8 cellular contexts compared by ENCODE assay signal in the genomic region with DNA sequence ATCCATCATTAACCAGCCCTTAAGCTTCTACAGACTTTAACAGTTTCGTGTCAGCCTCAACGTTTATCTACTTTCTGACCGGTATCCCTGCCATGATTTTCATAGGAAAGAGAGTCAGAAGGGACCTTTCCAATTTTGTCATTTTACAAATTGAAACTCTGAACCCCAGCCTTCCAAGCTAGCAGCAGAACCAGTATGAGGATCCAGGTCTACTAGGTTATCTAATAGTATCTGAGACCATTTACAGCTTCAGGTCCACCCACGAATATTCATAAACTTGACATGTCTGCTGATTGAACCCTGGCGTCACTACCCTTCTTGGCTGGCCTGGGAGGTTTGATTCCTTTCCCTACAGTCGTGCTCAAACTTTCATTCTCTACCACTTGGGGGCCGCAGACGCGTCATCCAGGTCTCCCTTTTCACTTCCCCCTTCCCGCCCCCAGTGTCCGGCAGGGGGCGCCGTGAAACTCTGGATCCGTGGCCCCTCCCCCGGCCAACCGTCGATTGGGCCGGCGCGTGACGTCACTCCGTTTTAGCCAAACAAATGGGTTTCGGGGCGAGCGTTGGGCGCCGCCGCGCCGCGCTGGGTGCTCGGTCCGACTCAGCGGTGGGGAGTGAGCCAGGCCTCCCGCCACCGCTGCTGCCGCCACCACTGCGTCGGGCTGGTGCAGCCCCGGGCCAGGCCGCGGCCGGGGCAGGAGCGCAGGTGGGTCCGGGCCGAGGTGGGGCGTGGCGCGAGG. TPM values are rescaled to one million over a fixed set of nuclear protein-coding genes. Genes with fewer than 3 reads are reported as not detected.
DNase-seq lines count a peak whose midpoint lies in the region; ATAC-seq and TF ChIP-seq lines count a peak whose summit lies in the region.

A gene with protein sequence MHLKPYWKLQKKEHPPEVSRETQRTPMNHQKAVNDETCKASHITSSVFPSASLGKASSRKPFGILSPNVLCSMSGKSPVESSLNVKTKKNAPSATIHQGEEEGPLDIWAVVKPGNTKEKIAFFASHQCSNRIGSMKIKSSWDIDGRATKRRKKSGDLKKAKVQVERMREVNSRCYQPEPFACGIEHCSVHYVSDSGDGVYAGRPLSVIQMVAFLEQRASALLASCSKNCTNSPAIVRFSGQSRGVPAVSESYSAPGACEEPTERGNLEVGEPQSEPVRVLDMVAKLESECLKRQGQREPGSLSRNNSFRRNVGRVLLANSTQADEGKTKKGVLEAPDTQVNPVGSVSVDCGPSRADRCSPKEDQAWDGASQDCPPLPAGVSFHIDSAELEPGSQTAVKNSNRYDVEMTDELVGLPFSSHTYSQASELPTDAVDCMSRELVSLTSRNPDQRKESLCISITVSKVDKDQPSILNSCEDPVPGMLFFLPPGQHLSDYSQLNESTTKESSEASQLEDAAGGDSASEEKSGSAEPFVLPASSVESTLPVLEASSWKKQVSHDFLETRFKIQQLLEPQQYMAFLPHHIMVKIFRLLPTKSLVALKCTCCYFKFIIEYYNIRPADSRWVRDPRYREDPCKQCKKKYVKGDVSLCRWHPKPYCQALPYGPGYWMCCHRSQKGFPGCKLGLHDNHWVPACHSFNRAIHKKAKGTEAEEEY (plus strand): TSS at position 590 of the 740 bp plus-strand sequence. CDS start 78,970 bp downstream, outside the sequence.

- CTCF ChIA-PET in BJ (lab: Yijun Ruan, JAX), result interaction anchor here (0.7 to 2.4 kb wide), 29 partner anchors 9 to 167 kb away, joined by 3 to 29 read pairs (median 4); no protein-coding TSS in a partner anchor

- no peaks in the 10 kb centered on the region for H3K36me3 ChIP-seq in BJ (ENCODE audit: control insufficient read depth, insufficient read depth, low read length)
- no peaks in the 10 kb centered on the region for H3K36me3 ChIP-seq in colonic mucosa

- H3K27me3 ChIP-seq in BJ (ENCODE audit: control insufficient read depth, insufficient read depth, low read length), result no peaks in the 10 kb centered on the region; the same call in 1 of the 2 replicates
- no peaks in the 10 kb centered on the region for H3K27me3 ChIP-seq in colonic mucosa
- H3K27me3 ChIP-seq in layer of hippocampus (ENCODE audit: control insufficient read depth, insufficient read depth, low read length), result no peaks in the 10 kb centered on the region

- peak; percentile 71 for ATAC-seq in HG03457 (IDR thresholded peaks at IDR 0.05; ENCODE audit: unreplicated experiment)

- H3K4me3 ChIP-seq in BJ (ENCODE audit: low read depth, low read length) (peak within 1 kb of the TSS; percentile 90), colonic mucosa (peak within 1 kb of the TSS; percentile 96)

- POLR2A ChIA-PET in BJ (lab: Charles Lee), result no interaction called here

- peak; percentile 63 for DNase-seq in BJ (ENCODE audit: low read depth)
- peak; percentile 91 for DNase-seq in GM19238 (ENCODE audit: insufficient read length, low spot score)
- DNase-seq in NCI-H524 treated with DMSO at 0.1 percent for 48 hours (lab: John Stamatoyannopoulos, UW), result peak; percentile 93
- DNase-seq in activated CD4-positive, alpha-beta T cell treated with anti-CD3 and anti-CD28 coated beads for 48 hours, result peak; percentile 99
- peak; percentile 100 for DNase-seq in colonic mucosa
- DNase-seq in stimulated activated CD4-positive, alpha-beta T cell treated with anti-CD3 and anti-CD28 coated beads, Interleukin-1b, Interleukin-23, amount 100 ng/mL, for 48 hours, result peak; percentile 98

- H3K4me1 ChIP-seq in colonic mucosa, result peaks cover 8% of the 10 kb centered on the region

- peak; percentile 100 for TF ChIP-seq CTCF in BJ (IDR thresholded peaks at IDR 0.05; ENCODE audit: insufficient read depth, low read depth, low read length)
- TF ChIP-seq CTCF in colonic mucosa (IDR thresholded peaks at IDR 0.05), result peak; percentile 97

- H3K9ac ChIP-seq in colonic mucosa (ENCODE audit: low read depth in 2 of 2, low read length in 2 of 2), result peak within 1 kb of the TSS; percentile 96 to 99

- intact Hi-C loops in colonic mucosa (cut with DNase I), result loop anchor here (5.0 kb wide), 2 partner anchors 81 to 146 kb away; no protein-coding TSS in a partner anchor

- H3K9me3 ChIP-seq in colonic mucosa, result no peaks in the 10 kb centered on the region

- peak within 1 kb of the TSS; percentile 89 for H3K27ac ChIP-seq in colonic mucosa
- H3K27ac ChIP-seq in layer of hippocampus (ENCODE audit: low read depth, low read length), result peak within 1 kb of the TSS; percentile 83

RNA-seq across cellular contexts. Expression of the gene that starts here (rescaled TPM):
- 15.0 and 16.9 TPM in 2 replicates for polyA plus RNA-seq in BJ (2011; rRNA removed)
- polyA minus RNA-seq in BJ (2011; rRNA and poly(A)+ RNA removed), result 8.4 and 10.1 TPM in 2 replicates
- total RNA-seq in colonic mucosa, result 10 to 100 TPM; 39.8 to 70.9 TPM

Comparison
In these comparisons a context has a peak if more than half of its experiments do, and no peak if none do; other contexts are left out.
1. Peak in every context shown above with its lines: DNase-seq, ATAC-seq, H3K4me3 ChIP-seq and H3K27ac ChIP-seq.